9 cellular contexts compared by ENCODE assay signal in genomic region chr12:7369274-7369729, GRCh38.
A peak's percentile ranks its signal among the peaks of the same experiment; 100 is the strongest.
DNase-seq lines count a peak whose midpoint lies in the region; ATAC-seq, FAIRE-seq and TF ChIP-seq lines count a peak whose summit lies in the region.
"Had no signal": no experiment of that assay in that cellular context is flagged by ENCODE, and none has a peak within 500 bp of the region (broad histone marks: within the 10 kb centered on the region; RNA-seq: fewer than 3 reads in every experiment).

No MANE protein-coding gene starts in this region.

- H3K4me3 ChIP-seq in breast epithelium (peak overlapping the region in 1 of 3 donors; percentile 41), suprapubic skin (no peak overlapping the region), kidney (ENCODE audit: low read length in 2 of 2) (no peak overlapping the region)

- ATAC-seq in GM18502 (IDR thresholded peaks at IDR 0.05; ENCODE audit: poor library complexity, unreplicated experiment) = no peak

- H3K27me3 ChIP-seq in breast epithelium = no peaks in the 10 kb centered on the region
- H3K27me3 ChIP-seq in suprapubic skin = no peaks in the 10 kb centered on the region

- H3K9me3 ChIP-seq in breast epithelium (no peaks in the 10 kb centered on the region), suprapubic skin (peaks cover 6% of the 10 kb centered on the region), kidney (ENCODE audit: control insufficient read depth in 1 of 2, low read length in 2 of 2) (no peaks in the 10 kb centered on the region)

- TF ChIP-seq EP300 in suprapubic skin (IDR thresholded peaks at IDR 0.05) = no peak

- TF ChIP-seq POLR2A in breast epithelium (IDR thresholded peaks at IDR 0.05) (no peak), suprapubic skin (IDR thresholded peaks at IDR 0.05) (no peak)

- H3K27ac ChIP-seq in breast epithelium (peak overlapping the region in 1 of 2 donors; percentile 28), suprapubic skin (no peak overlapping the region), kidney (ENCODE audit: low read depth in 2 of 2, low read length in 2 of 2) (no peak overlapping the region)

- WGBS in suprapubic skin = 57% methylated on average over 10 of the region's 10 CpGs

- peak; percentile 75 for DNase-seq in NCI-H2171 treated with DMSO at 0.1 percent for 48 hours (lab: John Stamatoyannopoulos, UW)
- no peak for DNase-seq in NCI-H2171 (lab: John Stamatoyannopoulos, UW)
- peak; percentile 39 for DNase-seq in HT-29 (ENCODE audit: low spot score)
- DNase-seq in breast epithelium (ENCODE audit: low spot score in 2 of 2) = peak; percentile 78 to 82
- peak; percentile 66 to 82 for DNase-seq in suprapubic skin (ENCODE audit: low spot score in 2 of 2)
- no peak for DNase-seq in activated effector memory CD4-positive, alpha-beta T cell treated with anti-CD3 and anti-CD28 coated beads, Interleukin-2, amount 50 U/mL, for 16 hours
- no peak for DNase-seq in kidney
- DNase-seq: naive B cell had no signal

- TF ChIP-seq CTCF in breast epithelium (IDR thresholded peaks at IDR 0.05) = no peak
- TF ChIP-seq CTCF in suprapubic skin (IDR thresholded peaks at IDR 0.05) = no peak
- TF ChIP-seq CTCF in kidney (IDR thresholded peaks at IDR 0.05; ENCODE audit: borderline replicate concordance, extremely low read depth, insufficient read depth) = no peak

- H3K9ac ChIP-seq in kidney (ENCODE audit: low read length in 2 of 2) = no peak overlapping the region

- H3K36me3 ChIP-seq in breast epithelium (no peaks in the 10 kb centered on the region), suprapubic skin (no peaks in the 10 kb centered on the region), kidney (ENCODE audit: control insufficient read depth in 1 of 2, insufficient read depth in 2 of 2, low read length in 2 of 2) (no peaks in the 10 kb centered on the region)

- intact Hi-C loops in breast epithelium (cut with DNase I; ENCODE audit: low total_unique reads) (no loop called here), kidney (cut with DNase I) (no loop called here)

- H3K4me1 ChIP-seq in breast epithelium (no peaks in the 10 kb centered on the region), suprapubic skin (no peaks in the 10 kb centered on the region), kidney (ENCODE audit: control insufficient read depth in 1 of 2, insufficient read depth in 1 of 2, low read depth in 1 of 2, low read length in 2 of 2) (no peaks in the 10 kb centered on the region)

- no peak for FAIRE-seq in kidney (lab: Jason Lieb, UNC)

Comparison
In these comparisons a context has a peak if more than half of its experiments do, and no peak if none do; other contexts are left out.
1. DNase-seq: peak in NCI-H2171 treated with DMSO at 0.1 percent for 48 hours (single experiment), HT-29 (single experiment), breast epithelium (2 of 2) and suprapubic skin (2 of 2); none in NCI-H2171 (single experiment), activated effector memory CD4-positive, alpha-beta T cell treated with anti-CD3 and anti-CD28 coated beads, Interleukin-2, amount 50 U/mL, for 16 hours (single experiment) and kidney (single experiment).